In genomic region chr3:48966876-48967361, GRCh38 we compare ENCODE assay signal across 9 cellular contexts.
DNase-seq lines count a peak whose midpoint lies in the region; ATAC-seq and TF ChIP-seq lines count a peak whose summit lies in the region.
"Had no signal": no experiment of that assay in that cellular context is flagged by ENCODE, and none has a peak within 500 bp of the region (broad histone marks: within the 10 kb centered on the region; RNA-seq: fewer than 3 reads in every experiment).

No MANE protein-coding gene starts in this region.

- H3K4me3 ChIP-seq in epithelial cell of esophagus (ENCODE audit: low read length): no peak overlapping the region
- H3K4me3 ChIP-seq: neural progenitor cell had no signal

- no peak for TF ChIP-seq CTCF in epithelial cell of esophagus (IDR thresholded peaks at IDR 0.05; ENCODE audit: insufficient read depth, low read depth, low read length, missing control alignments)

- peak; percentile 57 for DNase-seq in activated naive CD4-positive, alpha-beta T cell treated with Interleukin-2 at 50 U/mL for 16 hours
- no peak for DNase-seq in activated naive CD4-positive, alpha-beta T cell (lab: John Stamatoyannopoulos, UW)
- peak; percentile 36 for DNase-seq in epithelial cell of esophagus (ENCODE audit: low read depth)
- peak; percentile 31 to 44 for DNase-seq in stimulated activated CD4-positive, alpha-beta T cell treated with anti-CD3 and anti-CD28 coated beads, Interleukin-4, amount 100 ng/mL, for 4 hours
- DNase-seq in HPDE6-E6E7 (ENCODE audit: extremely low spot score): no peak
- DNase-seq: activated naive CD8-positive, alpha-beta T cell treated with anti-CD3 and anti-CD28 coated beads, Interleukin-2, amount 10 ng/mL, durations not matched to agents 7 days and 5 days; NCI-H146 had no signal

- no peak for ATAC-seq in HG03095 (IDR thresholded peaks at IDR 0.05; ENCODE audit: unreplicated experiment)

Comparison
In these comparisons a context has a peak if more than half of its experiments do, and no peak if none do; other contexts are left out.
1. DNase-seq: peak in activated naive CD4-positive, alpha-beta T cell treated with Interleukin-2 at 50 U/mL for 16 hours (single experiment), epithelial cell of esophagus (single experiment) and stimulated activated CD4-positive, alpha-beta T cell treated with anti-CD3 and anti-CD28 coated beads, Interleukin-4, amount 100 ng/mL, for 4 hours (2 of 2); none in activated naive CD4-positive, alpha-beta T cell (0 of 4) and HPDE6-E6E7 (single experiment).